ENCODE assay signal across 14 cellular contexts in the genomic region with DNA sequence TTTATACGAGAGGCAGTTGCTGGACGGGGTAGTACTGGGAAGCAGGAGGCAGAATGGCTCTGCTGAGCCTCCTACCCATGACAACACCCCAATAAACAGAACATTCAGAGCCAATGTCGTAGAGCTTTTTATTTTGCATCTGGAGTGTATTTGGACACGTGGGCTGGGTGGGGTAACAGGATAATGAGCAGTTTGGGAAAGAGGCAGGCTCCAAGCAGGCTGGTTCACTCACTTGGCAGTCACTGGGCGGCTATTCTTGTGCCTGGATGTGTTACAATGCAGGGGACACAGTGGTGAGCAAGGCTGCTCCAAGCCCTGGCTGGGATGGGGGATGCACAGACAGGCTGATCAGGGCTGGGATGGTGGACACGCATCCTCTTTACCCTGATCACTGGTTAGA. TPM values are rescaled to one million over a fixed set of nuclear protein-coding genes. Genes with fewer than 3 reads are reported as not detected.
DNase-seq lines count a peak whose midpoint lies in the region; ATAC-seq and TF ChIP-seq lines count a peak whose summit lies in the region.
"Had no signal": no experiment of that assay in that cellular context is flagged by ENCODE, and none has a peak within 500 bp of the region (broad histone marks: within the 10 kb centered on the region; RNA-seq: fewer than 3 reads in every experiment).

No MANE protein-coding gene starts in this region.

- H3K36me3 ChIP-seq in heart left ventricle: peaks cover 0 to 51% (median 41%) of the 10 kb centered on the region in 9 donors
- peaks cover 5 to 23% of the 10 kb centered on the region in 2 donors for H3K36me3 ChIP-seq in prostate gland

- peak; percentile 86 for DNase-seq in AG20443 (ENCODE audit: low spot score)
- DNase-seq in anterior cingulate cortex (lab: John Stamatoyannopoulos, UW): peak in 49 of 58 donors; percentile 13 to 88 (median 64)
- DNase-seq in heart left ventricle: peak in 4 of 5 donors; percentile 45 to 78 (median 62)
- DNase-seq in prostate gland (ENCODE audit: low spot score): no peak
- no peak for DNase-seq in dermis blood vessel endothelial cell
- no peak for DNase-seq in naive thymus-derived CD8-positive, alpha-beta T cell
- DNase-seq in A172 (ENCODE audit: low spot score): no peak
- DNase-seq: activated CD8-positive, alpha-beta memory T cell treated with anti-CD3 and anti-CD28 coated beads, Interleukin-2, amount 50 U/mL, for 4 hours; CD8-positive, alpha-beta memory T cell; cerebellar nuclear complex; Karpas-422; NCI-H345 had no signal

- no peaks in the 10 kb centered on the region for H3K9me3 Mint-ChIP-seq in naive thymus-derived CD8-positive, alpha-beta T cell

- no peak for TF ChIP-seq CTCF in heart left ventricle (IDR thresholded peaks at IDR 0.05)
- TF ChIP-seq CTCF in prostate gland (IDR thresholded peaks at IDR 0.05): no peak

- no peaks in the 10 kb centered on the region for H3K9me3 ChIP-seq in heart left ventricle
- no peaks in the 10 kb centered on the region for H3K9me3 ChIP-seq in prostate gland

- no peak overlapping the region for H3K4me3 Mint-ChIP-seq in naive thymus-derived CD8-positive, alpha-beta T cell
- H3K4me3 Mint-ChIP-seq: CD8-positive, alpha-beta memory T cell had no signal

- 43 to 64% (median 51%) methylated on average over 5 to 6 of the region's 6 CpGs for WGBS in heart left ventricle, 4 donors
- WGBS in prostate gland: 47% methylated on average over 6 of the region's 6 CpGs

- H3K36me3 Mint-ChIP-seq in naive thymus-derived CD8-positive, alpha-beta T cell: peaks cover 0 to 17% (median under 1%) of the 10 kb centered on the region in 3 donors

- POLR2A ChIA-PET in naive thymus-derived CD8-positive, alpha-beta T cell (lab: Charles Lee): interaction anchor here (2.3 kb wide), 1 partner anchor 66 kb away, joined by 5 read pairs; no protein-coding TSS in a partner anchor

- H3K4me3 ChIP-seq in heart left ventricle (peak overlapping the region in 1 of 12 donors; percentile 4), prostate gland (no peak overlapping the region)

- H3K27me3 ChIP-seq in heart left ventricle (no peaks in the 10 kb centered on the region), prostate gland (replicated peaks; ENCODE audit: insufficient read depth) (no peaks in the 10 kb centered on the region)

- TF ChIP-seq POLR2A in heart left ventricle (IDR thresholded peaks at IDR 0.05): no peak
- TF ChIP-seq POLR2A in prostate gland (IDR thresholded peaks at IDR 0.05): no peak

- no peaks in the 10 kb centered on the region for H3K27me3 Mint-ChIP-seq in naive thymus-derived CD8-positive, alpha-beta T cell
- H3K27me3 Mint-ChIP-seq: CD8-positive, alpha-beta memory T cell had no signal

- H3K27ac ChIP-seq in heart left ventricle (peak overlapping the region in 11 of 12 donors; percentile 3 to 74 (median 60)), prostate gland (peak overlapping the region; percentile 27 to 36)

- H3K4me1 Mint-ChIP-seq in naive thymus-derived CD8-positive, alpha-beta T cell: peaks cover 0 to 2% (median 0%) of the 10 kb centered on the region in 4 donors
- H3K4me1 Mint-ChIP-seq: CD8-positive, alpha-beta memory T cell had no signal

- H3K4me1 ChIP-seq in heart left ventricle: peaks cover 0 to 28% (median 13%) of the 10 kb centered on the region in 12 donors
- H3K4me1 ChIP-seq in prostate gland (replicated peaks): no peaks in the 10 kb centered on the region

- peak overlapping the region in 1 of 10 donors; percentile 80 for H3K27ac Mint-ChIP-seq in naive thymus-derived CD8-positive, alpha-beta T cell

- intact Hi-C loops in heart left ventricle (cut with DNase I) (no loop called here), prostate gland (cut with DNase I) (no loop called here)

- peak; percentile 80 to 89 (median 84) for ATAC-seq in heart left ventricle
- no peak for ATAC-seq in GM19452 (IDR thresholded peaks at IDR 0.05; ENCODE audit: unreplicated experiment)
- no peak for ATAC-seq in naive thymus-derived CD8-positive, alpha-beta T cell

RNA-seq across cellular contexts. Expression of a gene that starts 9.5 kb away (rescaled TPM):
- 10 to 100 TPM in 3 of 9 donors, 1 to 10 TPM in 6; 4.2 to 11.1 (median 8.6) TPM for total RNA-seq in heart left ventricle
- 1 to 10 TPM; 4.5 to 7.7 TPM for polyA plus RNA-seq in heart left ventricle
- total RNA-seq in prostate gland: 10 to 100 TPM in 1 of 2 donors, 1 to 10 TPM in 1; 4.4 to 25.2 TPM
- 1.0 and 2.0 TPM in 2 replicates for total RNA-seq in dermis blood vessel endothelial cell
- 1 to 10 TPM; 7.0 to 7.1 TPM for total RNA-seq in naive thymus-derived CD8-positive, alpha-beta T cell
- polyA plus RNA-seq in naive thymus-derived CD8-positive, alpha-beta T cell: 1 to 10 TPM; 2.5 to 4.6 (median 3.4) TPM
- 0.62 and 1.7 TPM in 2 replicates for total RNA-seq in A172 (2014; rRNA removed; shearing (Covaris generic))

RNA-seq across cellular contexts. Expression of a gene that starts 10.3 kb away (rescaled TPM):
- total RNA-seq in heart left ventricle (10 to 100 TPM; 22.5 to 50.2 (median 31.6) TPM), prostate gland (10 to 100 TPM; 70.3 to 92.2 TPM), dermis blood vessel endothelial cell (22.1 and 45.8 TPM in 2 replicates)
- 10 to 100 TPM; 23.5 to 32.3 TPM for polyA plus RNA-seq in heart left ventricle
- total RNA-seq in naive thymus-derived CD8-positive, alpha-beta T cell: 10 to 100 TPM; 64.1 to 68.2 TPM
- polyA plus RNA-seq in naive thymus-derived CD8-positive, alpha-beta T cell: 10 to 100 TPM; 45.9 to 62.3 (median 60.4) TPM
- 64.7 and 87.9 TPM in 2 replicates for total RNA-seq in A172 (2014; rRNA removed; shearing (Covaris generic))

RNA-seq across cellular contexts. Expression of a gene that starts 23.8 kb away (rescaled TPM):
- total RNA-seq in heart left ventricle (10 to 100 TPM in 3 of 9 donors, 1 to 10 TPM in 6; 6.9 to 27.3 (median 8.9) TPM), prostate gland (10 to 100 TPM; 40.8 to 44.5 TPM), dermis blood vessel endothelial cell (30.6 and 33.4 TPM in 2 replicates)
- 10 to 100 TPM; 13.0 to 22.7 TPM for polyA plus RNA-seq in heart left ventricle
- total RNA-seq in naive thymus-derived CD8-positive, alpha-beta T cell: 1 to 10 TPM; 6.3 to 8.1 TPM
- polyA plus RNA-seq in naive thymus-derived CD8-positive, alpha-beta T cell: 1 to 10 TPM; 2.9 to 5.7 (median 4.0) TPM
- 7.7 and 9.2 TPM in 2 replicates for total RNA-seq in A172 (2014; rRNA removed; shearing (Covaris generic))

RNA-seq across cellular contexts. Expression of a gene that starts 24.1 kb away (rescaled TPM):
- total RNA-seq in heart left ventricle (10 to 100 TPM; 18.2 to 49.7 (median 27.8) TPM), prostate gland (10 to 100 TPM; 61.2 to 64.4 TPM), dermis blood vessel endothelial cell (31.8 and 38.8 TPM in 2 replicates)
- polyA plus RNA-seq in heart left ventricle: 10 to 100 TPM; 25.1 to 38.3 TPM
- 10 to 100 TPM; 39.2 to 39.3 TPM for total RNA-seq in naive thymus-derived CD8-positive, alpha-beta T cell
- polyA plus RNA-seq in naive thymus-derived CD8-positive, alpha-beta T cell: 10 to 100 TPM in 2 of 3 donors, 1 to 10 TPM in 1; 9.8 to 14.8 (median 13.3) TPM
- 35.2 and 51.5 TPM in 2 replicates for total RNA-seq in A172 (2014; rRNA removed; shearing (Covaris generic))

RNA-seq across cellular contexts. Expression of a gene that starts 34.6 kb away (rescaled TPM):
- total RNA-seq in heart left ventricle (1 to 10 TPM in 2 of 9 donors, under 1 TPM in 2, not detected in 5; 0.72 to 3.0 (median 0.99) TPM), prostate gland (1 to 10 TPM; 2.7 to 5.0 TPM), dermis blood vessel endothelial cell (0.68 TPM in 1 of 2 replicates, not detected in the other)
- 1 to 10 TPM in 1 of 2 donors, under 1 TPM in 1; 0.99 to 1.0 TPM for polyA plus RNA-seq in heart left ventricle
- 1 to 10 TPM in 1 of 2 experiments, not detected in 1; 2.2 TPM for total RNA-seq in naive thymus-derived CD8-positive, alpha-beta T cell
- not detected for polyA plus RNA-seq in naive thymus-derived CD8-positive, alpha-beta T cell
- not detected in 2 replicates for total RNA-seq in A172 (2014; rRNA removed; shearing (Covaris generic))
- total RNA-seq: T-helper 1 cell treated with Interleukin-12 subunit alpha and Interleukin-12 subunit beta and Interleukin-4 antibody, amounts not matched to agents 30 ng/mL and 1 ng/mL, for 36 hours had no signal
- polyA plus RNA-seq: CD8-positive, alpha-beta memory T cell had no signal

Comparison
In these comparisons a context has a peak if more than half of its experiments do, and no peak if none do; other contexts are left out.
1. DNase-seq: peak in AG20443 (single experiment), anterior cingulate cortex (49 of 58) and heart left ventricle (4 of 5); none in prostate gland (single experiment), dermis blood vessel endothelial cell (single experiment), naive thymus-derived CD8-positive, alpha-beta T cell (0 of 10) and A172 (single experiment).
2. ATAC-seq: peak in heart left ventricle (4 of 4); none in GM19452 (single experiment) and naive thymus-derived CD8-positive, alpha-beta T cell (0 of 2).